8 cellular contexts compared by ENCODE assay signal in genomic region chr11:75668508-75669297, GRCh38. TPM values are rescaled to one million over a fixed set of nuclear protein-coding genes. Genes with fewer than 3 reads are reported as not detected.
DNase-seq lines count a peak whose midpoint lies in the region; ATAC-seq and TF ChIP-seq lines count a peak whose summit lies in the region.

Gene MAP6 (minus strand): TSS chr11:75669038. CDS start chr11:75668369, 669 bp downstream.

- H3K9me3 ChIP-seq in psoas muscle = no peaks in the 10 kb centered on the region

- intact Hi-C loops in psoas muscle (cut with DNase I) (no loop called here), lower leg skin (cut with DNase I; ENCODE audit: low total_unique reads) (no loop called here)

- H3K36me3 ChIP-seq in psoas muscle (ENCODE audit: insufficient read depth in 1 of 2, low read depth in 1 of 2) = no peaks in the 10 kb centered on the region

- H3K4me1 ChIP-seq in psoas muscle = peaks cover 6% of the 10 kb centered on the region

- H3K27ac ChIP-seq in psoas muscle = no peak within 1 kb of the TSS

- WGBS in psoas muscle, 3 donors = 3% methylated on average over 64 to 67 of the region's 67 CpGs
- 2% methylated on average over 51 to 67 of the region's 67 CpGs for WGBS in lower leg skin, 2 donors

- ATAC-seq in psoas muscle = peak in 3 of 4 donors; percentile 30 to 63 (median 36)
- ATAC-seq in HG02938 (IDR thresholded peaks at IDR 0.05; ENCODE audit: unreplicated experiment) = no peak

- TF ChIP-seq CTCF in psoas muscle (IDR thresholded peaks at IDR 0.05) (no peak), lower leg skin (IDR thresholded peaks at IDR 0.05) (no peak)

- peak; percentile 14 to 33 for DNase-seq in NCI-H2081 (lab: John Stamatoyannopoulos, UW)
- no peak for DNase-seq in NCI-H2081 treated with DMSO at 0.1 percent for 48 hours (lab: John Stamatoyannopoulos, UW)
- peak; percentile 74 for DNase-seq in NCI-H2171 (lab: John Stamatoyannopoulos, UW)
- peak in 38 of 56 donors; percentile 16 to 75 (median 56) for DNase-seq in amygdala (lab: John Stamatoyannopoulos, UW)
- peak; percentile 22 for DNase-seq in hepatic stellate cell (ENCODE audit: low spot score)
- peak; percentile 20 to 58 for DNase-seq in psoas muscle
- no peak for DNase-seq in lower leg skin (ENCODE audit: low spot score in 2 of 2)

- peaks cover 0 to 67% (median 19%) of the 10 kb centered on the region in 3 donors for H3K27me3 ChIP-seq in psoas muscle (ENCODE audit: insufficient read depth in 3 of 3, low read length in 2 of 3)

- H3K4me3 ChIP-seq in psoas muscle (peak within 1 kb of the TSS; percentile 71), lower leg skin (ENCODE audit: low read depth, poor library complexity, severe bottlenecking) (no peak within 1 kb of the TSS)

- no peak for TF ChIP-seq POLR2A in lower leg skin (IDR thresholded peaks at IDR 0.05)

RNA-seq across cellular contexts. Expression of gene MAP6, which starts in this region (rescaled TPM):
- total RNA-seq in psoas muscle = under 1 TPM; 0.14 to 0.56 (median 0.38) TPM
- under 1 TPM; 0.19 to 0.26 (median 0.21) TPM for polyA plus RNA-seq in psoas muscle
- 10 to 100 TPM in 2 of 4 donors, 1 to 10 TPM in 2; 3.1 to 16.1 (median 10.0) TPM for total RNA-seq in lower leg skin

Comparison
In these comparisons a context has a peak if more than half of its experiments do, and no peak if none do; other contexts are left out.
1. DNase-seq: peak in NCI-H2081 (2 of 2), NCI-H2171 (single experiment), amygdala (38 of 56) and hepatic stellate cell (single experiment); none in NCI-H2081 treated with DMSO at 0.1 percent for 48 hours (single experiment) and lower leg skin (0 of 2).
2. Peak in DNase-seq, ATAC-seq and H3K4me3 ChIP-seq in psoas muscle; RNA of the gene not detected or under 1 TPM.